ENCODE assay signal across 8 cellular contexts in the genomic region with DNA sequence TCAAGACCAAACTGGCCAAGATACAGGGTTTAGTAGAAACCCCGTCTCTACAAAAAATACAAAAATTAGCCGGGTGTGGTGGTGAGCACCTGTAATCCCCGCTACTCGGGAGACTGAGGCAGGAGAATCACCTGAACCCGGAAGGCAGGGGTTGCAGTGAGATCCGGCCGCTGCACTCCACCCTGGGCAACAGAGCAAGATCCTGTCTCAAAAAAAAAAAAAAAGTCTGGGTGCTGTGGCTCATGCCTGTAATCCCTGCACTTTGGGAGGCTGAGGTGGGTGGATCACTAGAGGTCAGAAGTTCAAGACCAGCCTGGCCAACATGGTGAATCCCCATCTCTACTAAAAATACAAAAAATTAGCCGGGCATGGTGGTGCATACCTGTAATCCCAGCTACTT. TPM values are rescaled to one million over a fixed set of nuclear protein-coding genes. Genes with fewer than 3 reads are reported as not detected.
A peak's percentile ranks its signal among the peaks of the same experiment; 100 is the strongest.
DNase-seq lines count a peak whose midpoint lies in the region; TF ChIP-seq lines count a peak whose summit lies in the region.
"Not testable (repeated sequence)": the region's sequence is repeated elsewhere in the genome, so short reads cannot be mapped to it uniquely, and the experiment has no call there.

No MANE protein-coding gene starts in this region.

- intact Hi-C loops in CD4-positive, alpha-beta memory T cell (cut with micrococcal nuclease) = loop anchor here (1.0 to 5.0 kb wide), 2 partner anchors 22 to 172 kb away; a partner anchor contains a TSS
- intact Hi-C loops in activated naive CD4-positive, alpha-beta T cell treated with anti-CD3 and anti-CD28 coated beads for 36 hours (cut with micrococcal nuclease) = loop anchor here (5.0 to 10.0 kb wide), 2 partner anchors 603 to 1230 kb away; a partner anchor contains a TSS
- intact Hi-C loops in dendritic cell treated with granulocyte-macrophage colony-stimulating factor and Interleukin-4, amounts not matched to agents 40 ng/mL and 50 ng/mL, for 4 days (cut with micrococcal nuclease) = loop anchor here (5.0 kb wide), 2 partner anchors 52 to 172 kb away; a partner anchor contains a TSS

- not testable (repeated sequence) for H2BK5ac ChIP-seq in mesenchymal stem cell (ENCODE audit: low read depth, low read length, poor library complexity, severe bottlenecking)

- not testable (repeated sequence) for H3K18ac ChIP-seq in mesenchymal stem cell (ENCODE audit: low read depth in 1 of 2, low read length in 2 of 2)

- not testable (repeated sequence) for H2AK5ac ChIP-seq in mesenchymal stem cell (ENCODE audit: low read length, severe bottlenecking)

- H4K91ac ChIP-seq in mesenchymal stem cell (ENCODE audit: low read length) = not testable (repeated sequence)

- not testable (repeated sequence) for H2BK15ac ChIP-seq in mesenchymal stem cell (ENCODE audit: low read depth, poor library complexity, severe bottlenecking)

- H3K9me3 Mint-ChIP-seq in CD4-positive, alpha-beta memory T cell; T-helper 2 cell treated with Interferon-gamma antibody and Interleukin-4, amounts not matched to agents 5 μg/mL and 100 μg/mL, for 36 hours; activated naive CD4-positive, alpha-beta T cell treated with anti-CD3 and anti-CD28 coated beads for 36 hours; dendritic cell treated with granulocyte-macrophage colony-stimulating factor and Interleukin-4, amounts not matched to agents 40 ng/mL and 50 ng/mL, for 4 days; osteocyte (ENCODE audit: unreplicated experiment); type B pancreatic cell: not testable (repeated sequence)

- peak overlapping the region; percentile 75; the same call in 1 of the 2 replicates for H3K9ac ChIP-seq in Karpas-422 (ENCODE audit: low read length)
- H3K9ac ChIP-seq in mesenchymal stem cell (ENCODE audit: low read length) = not testable (repeated sequence)

- peak overlapping the region; percentile 98 for H3K27ac ChIP-seq in CD4-positive, alpha-beta memory T cell (ENCODE audit: low read depth, low read length)
- not testable (repeated sequence) for H3K27ac ChIP-seq in Karpas-422 (ENCODE audit: low read length)
- H3K27ac ChIP-seq in mesenchymal stem cell (ENCODE audit: low read length, poor library complexity, severe bottlenecking) = peak overlapping the region; percentile 57

- peaks cover 33% of the 10 kb centered on the region for H3K79me2 ChIP-seq in Karpas-422 (ENCODE audit: low read length)

- H2BK12ac ChIP-seq in mesenchymal stem cell (ENCODE audit: low read length in 2 of 2) = not testable (repeated sequence)

- not testable (repeated sequence) for H3K27me3 ChIP-seq in CD4-positive, alpha-beta memory T cell (ENCODE audit: insufficient read depth, low read length); Karpas-422 (ENCODE audit: low read length); mesenchymal stem cell (ENCODE audit: control insufficient read depth in 1 of 2, insufficient read depth in 1 of 2, low read length in 2 of 2)

- H2AFZ ChIP-seq in Karpas-422 (ENCODE audit: low read length) = peak overlapping the region; percentile 85; the same call in 1 of the 2 replicates
- H2AFZ ChIP-seq in mesenchymal stem cell (ENCODE audit: low read depth, low read length) = not testable (repeated sequence)

- not testable (repeated sequence) for H3K36me3 ChIP-seq in CD4-positive, alpha-beta memory T cell (ENCODE audit: insufficient read depth, low read length); Karpas-422 (ENCODE audit: insufficient read depth, low read length); mesenchymal stem cell (ENCODE audit: control insufficient read depth in 1 of 2, insufficient read depth in 2 of 2, low read depth in 1 of 2, low read length in 2 of 2)

- H3K9me3 ChIP-seq in CD4-positive, alpha-beta memory T cell (ENCODE audit: control insufficient read depth in 1 of 2, low read length in 2 of 2); Karpas-422 (ENCODE audit: low read length); mesenchymal stem cell (ENCODE audit: control insufficient read depth, low read length): not testable (repeated sequence)

- peak overlapping the region; percentile 92 for H3K4me2 ChIP-seq in Karpas-422 (ENCODE audit: low read depth, low read length, poor library complexity, severe bottlenecking)
- H3K4me2 ChIP-seq in mesenchymal stem cell (ENCODE audit: low read length, poor library complexity, severe bottlenecking) = not testable (repeated sequence)

- not testable (repeated sequence) for H4K20me1 ChIP-seq in Karpas-422 (ENCODE audit: insufficient read depth, low read depth, low read length)

- not testable (repeated sequence) for H3K27me3 Mint-ChIP-seq in CD4-positive, alpha-beta memory T cell; T-helper 2 cell treated with Interferon-gamma antibody and Interleukin-4, amounts not matched to agents 5 μg/mL and 100 μg/mL, for 36 hours (ENCODE audit: low read depth); activated naive CD4-positive, alpha-beta T cell treated with anti-CD3 and anti-CD28 coated beads for 36 hours (ENCODE audit: low read depth); dendritic cell treated with granulocyte-macrophage colony-stimulating factor and Interleukin-4, amounts not matched to agents 40 ng/mL and 50 ng/mL, for 4 days; osteocyte (ENCODE audit: unreplicated experiment); type B pancreatic cell

- peak overlapping the region in 6 of 8 donors; percentile 19 to 99 (median 96) for H3K4me3 Mint-ChIP-seq in CD4-positive, alpha-beta memory T cell
- peak overlapping the region; percentile 96 for H3K4me3 Mint-ChIP-seq in T-helper 2 cell treated with Interferon-gamma antibody and Interleukin-4, amounts not matched to agents 5 μg/mL and 100 μg/mL, for 36 hours
- not testable (repeated sequence) for H3K4me3 Mint-ChIP-seq in activated naive CD4-positive, alpha-beta T cell treated with anti-CD3 and anti-CD28 coated beads for 36 hours; dendritic cell treated with granulocyte-macrophage colony-stimulating factor and Interleukin-4, amounts not matched to agents 40 ng/mL and 50 ng/mL, for 4 days
- H3K4me3 Mint-ChIP-seq in osteocyte (ENCODE audit: unreplicated experiment) (peak overlapping the region; percentile 96), type B pancreatic cell (peak overlapping the region; percentile 99)

- H3K23ac ChIP-seq in mesenchymal stem cell (ENCODE audit: low read length in 2 of 2) = not testable (repeated sequence)

- not testable (repeated sequence) for H3K4ac ChIP-seq in mesenchymal stem cell (ENCODE audit: low read depth in 1 of 2, low read length in 2 of 2)

- DNase-seq in CD4-positive, alpha-beta memory T cell; Karpas-422; T-helper 2 cell treated with Interferon-gamma antibody and Interleukin-4, amounts not matched to agents 5 μg/mL and 100 μg/mL, for 36 hours (ENCODE audit: low spot score); activated naive CD4-positive, alpha-beta T cell treated with anti-CD3 and anti-CD28 coated beads for 36 hours; mesenchymal stem cell; osteocyte (ENCODE audit: extremely low spot score, unreplicated experiment); type B pancreatic cell (ENCODE audit: extremely low spot score, unreplicated experiment): not testable (repeated sequence)

- not testable (repeated sequence) for H3K79me1 ChIP-seq in mesenchymal stem cell (replicated peaks; ENCODE audit: low read length, poor library complexity, severe bottlenecking)

- POLR2A ChIA-PET in CD4-positive, alpha-beta memory T cell (lab: Charles Lee; ENCODE audit: partially characterized antibody) = not testable (repeated sequence)

- not testable (repeated sequence) for H3K4me3 ChIP-seq in CD4-positive, alpha-beta memory T cell (ENCODE audit: low read length in 2 of 2); mesenchymal stem cell (ENCODE audit: insufficient read depth in 1 of 2, low read depth in 1 of 2, low read length in 2 of 2)
- H3K4me3 ChIP-seq in Karpas-422 (ENCODE audit: low read length) = peak overlapping the region; percentile 95; the same call in 1 of the 2 replicates

- not testable (repeated sequence) for TF ChIP-seq CTCF in osteocyte (IDR thresholded peaks at IDR 0.05); type B pancreatic cell (conservative IDR thresholded peaks at IDR 0.05)

- not testable (repeated sequence) for H4K8ac ChIP-seq in mesenchymal stem cell (ENCODE audit: low read length)

- CTCF ChIA-PET in CD4-positive, alpha-beta memory T cell (lab: Charles Lee; ENCODE audit: partially characterized antibody) = interaction anchor here (0.9 to 1.1 kb wide), 2 partner anchors 84 to 559 kb away, joined by 3 read pairs; no protein-coding TSS in a partner anchor
- CTCF ChIA-PET in activated naive CD4-positive, alpha-beta T cell treated with anti-CD3 and anti-CD28 coated beads for 36 hours (lab: Charles Lee) = not testable (repeated sequence)

- 98% methylated on average over 6 of the region's 8 CpGs for WGBS in mesenchymal stem cell

- H3K4me1 ChIP-seq in CD4-positive, alpha-beta memory T cell (ENCODE audit: insufficient read depth, low read length) = peaks cover 25% of the 10 kb centered on the region
- peaks cover 23% of the 10 kb centered on the region for H3K4me1 ChIP-seq in Karpas-422 (ENCODE audit: low read length)
- H3K4me1 ChIP-seq in mesenchymal stem cell (ENCODE audit: control insufficient read depth, insufficient read depth, low read depth, low read length) = not testable (repeated sequence)

- H3K36me3 Mint-ChIP-seq in CD4-positive, alpha-beta memory T cell = peaks cover 0 to 19% of the 10 kb centered on the region in 2 donors
- H3K36me3 Mint-ChIP-seq in T-helper 2 cell treated with Interferon-gamma antibody and Interleukin-4, amounts not matched to agents 5 μg/mL and 100 μg/mL, for 36 hours (ENCODE audit: low read depth) = peaks cover 16% of the 10 kb centered on the region
- H3K36me3 Mint-ChIP-seq in activated naive CD4-positive, alpha-beta T cell treated with anti-CD3 and anti-CD28 coated beads for 36 hours (ENCODE audit: low read depth); osteocyte (ENCODE audit: unreplicated experiment); type B pancreatic cell: not testable (repeated sequence)
- H3K36me3 Mint-ChIP-seq in dendritic cell treated with granulocyte-macrophage colony-stimulating factor and Interleukin-4, amounts not matched to agents 40 ng/mL and 50 ng/mL, for 4 days (ENCODE audit: low read depth) = peaks cover 13% of the 10 kb centered on the region

- not testable (repeated sequence) for H2BK120ac ChIP-seq in mesenchymal stem cell (ENCODE audit: low read depth, low read length)

- not testable (repeated sequence) for H3K14ac ChIP-seq in mesenchymal stem cell (ENCODE audit: low read length in 2 of 2)

- H3K9me2 ChIP-seq in Karpas-422 (replicated peaks; ENCODE audit: insufficient read depth, low read length) = not testable (repeated sequence)

- peak overlapping the region in 6 of 7 donors; percentile 94 to 100 (median 98) for H3K27ac Mint-ChIP-seq in CD4-positive, alpha-beta memory T cell
- H3K27ac Mint-ChIP-seq in T-helper 2 cell treated with Interferon-gamma antibody and Interleukin-4, amounts not matched to agents 5 μg/mL and 100 μg/mL, for 36 hours = peak overlapping the region; percentile 100
- peak overlapping the region; percentile 97 for H3K27ac Mint-ChIP-seq in activated naive CD4-positive, alpha-beta T cell treated with anti-CD3 and anti-CD28 coated beads for 36 hours
- H3K27ac Mint-ChIP-seq in dendritic cell treated with granulocyte-macrophage colony-stimulating factor and Interleukin-4, amounts not matched to agents 40 ng/mL and 50 ng/mL, for 4 days = peak overlapping the region; percentile 99
- H3K27ac Mint-ChIP-seq in osteocyte (ENCODE audit: unreplicated experiment) (peak overlapping the region; percentile 91), type B pancreatic cell (peak overlapping the region; percentile 99)

- peaks cover 9 to 35% (median 19%) of the 10 kb centered on the region in 4 donors for H3K4me1 Mint-ChIP-seq in CD4-positive, alpha-beta memory T cell
- H3K4me1 Mint-ChIP-seq in T-helper 2 cell treated with Interferon-gamma antibody and Interleukin-4, amounts not matched to agents 5 μg/mL and 100 μg/mL, for 36 hours (ENCODE audit: low read depth) = peaks cover 23% of the 10 kb centered on the region
- peaks cover 23% of the 10 kb centered on the region for H3K4me1 Mint-ChIP-seq in activated naive CD4-positive, alpha-beta T cell treated with anti-CD3 and anti-CD28 coated beads for 36 hours (ENCODE audit: low read depth)
- H3K4me1 Mint-ChIP-seq in dendritic cell treated with granulocyte-macrophage colony-stimulating factor and Interleukin-4, amounts not matched to agents 40 ng/mL and 50 ng/mL, for 4 days (ENCODE audit: low read depth) = not testable (repeated sequence)
- H3K4me1 Mint-ChIP-seq in osteocyte (ENCODE audit: unreplicated experiment) (peaks cover 27% of the 10 kb centered on the region), type B pancreatic cell (ENCODE audit: unreplicated experiment) (peaks cover 12% of the 10 kb centered on the region)

RNA-seq across cellular contexts. Expression of a gene that starts 1.5 kb away (rescaled TPM):
- 100 to 1,000 TPM; 149 to 153 TPM for total RNA-seq in CD4-positive, alpha-beta memory T cell
- polyA plus RNA-seq in CD4-positive, alpha-beta memory T cell = 10 to 100 TPM; 22.8 to 92.1 TPM
- total RNA-seq in Karpas-422 (2014; rRNA removed; shearing (Covaris generic); ENCODE audit: low replicate concordance) = 119 and 153 TPM in 2 replicates
- total RNA-seq in activated naive CD4-positive, alpha-beta T cell treated with anti-CD3 and anti-CD28 coated beads for 36 hours = 10 to 100 TPM; 52.0 to 56.0 TPM
- polyA plus RNA-seq in mesenchymal stem cell (2013, experiment 1 of 2) = 45.7 TPM
- 43.3 TPM for polyA plus RNA-seq in mesenchymal stem cell (2013, experiment 2 of 2)
- total RNA-seq in osteocyte = 87.3 and 93.9 TPM in 2 replicates
- 87.9 and 103 TPM in 2 replicates for total RNA-seq in type B pancreatic cell (ENCODE audit: low replicate concordance)

RNA-seq across cellular contexts. Expression of a gene that starts 52.5 kb away (rescaled TPM):
- total RNA-seq in CD4-positive, alpha-beta memory T cell = 10 to 100 TPM; 54.9 to 60.9 TPM
- polyA plus RNA-seq in CD4-positive, alpha-beta memory T cell = 10 to 100 TPM; 11.1 to 22.2 TPM
- 26.8 and 61.0 TPM in 2 replicates for total RNA-seq in Karpas-422 (2014; rRNA removed; shearing (Covaris generic); ENCODE audit: low replicate concordance)
- total RNA-seq in activated naive CD4-positive, alpha-beta T cell treated with anti-CD3 and anti-CD28 coated beads for 36 hours = 10 to 100 TPM; 17.8 to 19.8 TPM
- polyA plus RNA-seq in mesenchymal stem cell (2013, experiment 1 of 2) = 12.0 TPM
- polyA plus RNA-seq in mesenchymal stem cell (2013, experiment 2 of 2) = 12.2 TPM
- total RNA-seq in osteocyte (32.3 and 33.8 TPM in 2 replicates), type B pancreatic cell (ENCODE audit: low replicate concordance) (31.0 and 33.3 TPM in 2 replicates)
